In genomic region chr1:146448212-146448868, GRCh38 we compare ENCODE assay signal across 8 cellular contexts.
DNase-seq lines count a peak whose midpoint lies in the region; ATAC-seq, FAIRE-seq and TF ChIP-seq lines count a peak whose summit lies in the region.
"Not testable (repeated sequence)": the region's sequence is repeated elsewhere in the genome, so short reads cannot be mapped to it uniquely, and the experiment has no call there.

No MANE protein-coding gene starts in this region.

- not testable (repeated sequence) for H3K4me1 Mint-ChIP-seq in T-helper 17 cell; naive thymus-derived CD4-positive, alpha-beta T cell

- CTCF ChIA-PET in naive thymus-derived CD4-positive, alpha-beta T cell (lab: Charles Lee), result not testable (repeated sequence)

- not testable (repeated sequence) for DNase-seq in D721Med (ENCODE audit: insufficient read length, low spot score); fibroblast of villous mesenchyme (ENCODE audit: low read depth)
- DNase-seq in T-helper 17 cell, result peak; percentile 33 to 42 (median 41)
- peak; percentile 14 for DNase-seq in activated CD8-positive, alpha-beta memory T cell treated with anti-CD3 and anti-CD28 coated beads, Interleukin-2, amount 50 U/mL, for 24 hours (ENCODE audit: extremely low read depth)
- DNase-seq in adrenal gland, result peak; percentile 38 to 72 (median 57)
- peak; percentile 16 to 65 (median 57) for DNase-seq in naive thymus-derived CD4-positive, alpha-beta T cell
- DNase-seq in stimulated activated CD4-positive, alpha-beta T cell treated with anti-CD3 and anti-CD28 coated beads, Interleukin-1b, Interleukin-23, amount 100 ng/mL, for 48 hours, result peak; percentile 57
- peak; percentile 64 for DNase-seq in stimulated activated naive CD8-positive, alpha-beta T cell treated with anti-CD3 and anti-CD28 coated beads, Interleukin-15, Interleukin-2, amounts not matched to agents 100 U/mL and 50 U/mL, for 24 hours

- not testable (repeated sequence) for FAIRE-seq in D721Med (lab: Jason Lieb, UNC)

- not testable (repeated sequence) for H3K4me1 ChIP-seq in adrenal gland (replicated peaks in 1 of 2); naive thymus-derived CD4-positive, alpha-beta T cell (ENCODE audit: control insufficient read depth in 2 of 2, insufficient read depth in 2 of 2, low read length in 2 of 2)

- not testable (repeated sequence) for H3K27ac ChIP-seq in adrenal gland; naive thymus-derived CD4-positive, alpha-beta T cell (ENCODE audit: low read depth, low read length)

- intact Hi-C loops in adrenal gland (cut with DNase I); naive thymus-derived CD4-positive, alpha-beta T cell (cut with micrococcal nuclease): not testable (repeated sequence)

- TF ChIP-seq CTCF in D721Med (IDR thresholded peaks at IDR 0.05; ENCODE audit: insufficient read depth, missing control alignments) (peak; percentile 44), adrenal gland (IDR thresholded peaks at IDR 0.05) (peak in 1 of 6 experiments; percentile 33), fibroblast of villous mesenchyme (IDR thresholded peaks at IDR 0.05; ENCODE audit: insufficient read depth, low read depth, low read length) (peak; percentile 15)

- H3K27ac Mint-ChIP-seq in T-helper 17 cell; naive thymus-derived CD4-positive, alpha-beta T cell: not testable (repeated sequence)

- not testable (repeated sequence) for TF ChIP-seq POLR2A in adrenal gland (IDR thresholded peaks at IDR 0.05)

- H3K36me3 ChIP-seq in adrenal gland (replicated peaks in 1 of 2); naive thymus-derived CD4-positive, alpha-beta T cell (ENCODE audit: control insufficient read depth in 2 of 3, insufficient read depth in 3 of 3, low read length in 3 of 3): not testable (repeated sequence)

- H3K9me3 ChIP-seq in T-helper 17 cell (ENCODE audit: control insufficient read depth, low read length, poor library complexity, severe bottlenecking); adrenal gland (replicated peaks in 1 of 3); naive thymus-derived CD4-positive, alpha-beta T cell (ENCODE audit: control insufficient read depth in 2 of 3, low read length in 3 of 3): not testable (repeated sequence)

- not testable (repeated sequence) for H3K27me3 Mint-ChIP-seq in T-helper 17 cell; naive thymus-derived CD4-positive, alpha-beta T cell

- peak; percentile 33 for ATAC-seq in T-helper 17 cell
- not testable (repeated sequence) for ATAC-seq in naive thymus-derived CD4-positive, alpha-beta T cell; stimulated activated naive CD8-positive, alpha-beta T cell treated with anti-CD3 and anti-CD28 coated beads, Interleukin-15, Interleukin-2, amounts not matched to agents 100 U/mL and 50 U/mL, for 24 hours

- 18 to 29% (median 25%) methylated on average over 3 to 4 of the region's 4 CpGs for WGBS in adrenal gland, 4 donors

- POLR2A ChIA-PET in naive thymus-derived CD4-positive, alpha-beta T cell (lab: Charles Lee), result not testable (repeated sequence)

- H3K27me3 ChIP-seq in adrenal gland; naive thymus-derived CD4-positive, alpha-beta T cell (ENCODE audit: control insufficient read depth in 2 of 2, insufficient read depth in 2 of 2, low read length in 2 of 2): not testable (repeated sequence)

- H3K4me3 ChIP-seq in adrenal gland; fibroblast of villous mesenchyme (ENCODE audit: low read depth, low read length); naive thymus-derived CD4-positive, alpha-beta T cell (ENCODE audit: low read length): not testable (repeated sequence)

- not testable (repeated sequence) for H3K36me3 Mint-ChIP-seq in T-helper 17 cell (ENCODE audit: low read depth); naive thymus-derived CD4-positive, alpha-beta T cell

- H3K9me3 Mint-ChIP-seq in naive thymus-derived CD4-positive, alpha-beta T cell, result not testable (repeated sequence)

- not testable (repeated sequence) for H3K4me3 Mint-ChIP-seq in T-helper 17 cell; naive thymus-derived CD4-positive, alpha-beta T cell
